ENCODE assay signal across 15 cellular contexts in the genomic region with DNA sequence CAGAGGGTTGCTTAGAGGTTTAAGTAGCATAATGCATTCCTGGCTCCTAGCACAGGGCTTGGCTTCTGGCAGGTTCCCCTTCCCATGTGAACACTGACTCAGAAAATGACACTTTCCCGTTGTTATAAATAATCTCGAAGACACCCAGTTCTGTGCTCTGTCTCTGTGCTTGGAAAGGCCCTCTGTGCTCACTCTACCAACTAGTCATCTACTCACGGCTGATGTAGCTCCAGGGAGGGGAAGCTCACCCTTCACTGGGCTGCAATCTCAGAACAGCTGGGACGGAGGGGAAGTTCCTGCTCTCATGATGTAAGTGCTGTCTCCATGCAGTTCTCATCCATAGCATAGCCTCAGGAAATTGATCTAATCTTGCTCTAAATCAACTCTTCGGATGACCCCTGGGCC.
DNase-seq lines count a peak whose midpoint lies in the region; ATAC-seq, FAIRE-seq and TF ChIP-seq lines count a peak whose summit lies in the region.
"Had no signal": no experiment of that assay in that cellular context is flagged by ENCODE, and none has a peak within 500 bp of the region (broad histone marks: within the 10 kb centered on the region; RNA-seq: fewer than 3 reads in every experiment).

No MANE protein-coding gene starts in this region.

- TF ChIP-seq EP300 in GM12878 (IDR thresholded peaks at IDR 0.05; ENCODE audit: borderline replicate concordance in 1 of 2, control insufficient read depth in 1 of 2, low read depth in 2 of 2, low read length in 2 of 2), result no peak

- WGBS in GM12878 (ENCODE audit: insufficient coverage, insufficient replicate concordance, low lambda C conversion rate, missing lambda C conversion rate), result 0% methylated on average over 5 of the region's 5 CpGs
- 60 to 70% methylated on average over 5 of the region's 5 CpGs for WGBS in testis, 2 donors

- CTCF ChIA-PET in GM12878 (lab: Yijun Ruan, JAX), result interaction anchor here (0.6 to 2.1 kb wide), 5 partner anchors 34 to 152 kb away, joined by 3 to 7 read pairs (median 3); no protein-coding TSS in a partner anchor

- TF ChIP-seq CTCF in GM12878 (IDR thresholded peaks at IDR 0.05 in 2 of 3, conservative IDR thresholded peaks at IDR 0.05 in 1 of 3; ENCODE audit: control insufficient read depth in 2 of 3, extremely low read depth in 1 of 3, insufficient read depth in 1 of 3, low read depth in 3 of 3, low read length in 3 of 3), result no peak
- TF ChIP-seq CTCF in left lung (IDR thresholded peaks at IDR 0.05), result no peak
- TF ChIP-seq CTCF in testis (IDR thresholded peaks at IDR 0.05), result no peak
- no peak for TF ChIP-seq CTCF in osteoblast (IDR thresholded peaks at IDR 0.05; ENCODE audit: extremely low read depth, low read depth, low read length)

- POLR2A ChIA-PET in GM12878 (lab: Charles Lee), result no interaction called here

- no peak for FAIRE-seq in GM12878 (lab: Jason Lieb, UNC)

- DNase-seq in GM12878 (ENCODE audit: low read depth, low spot score), result no peak
- no peak for DNase-seq in left lung
- peak; percentile 17 for DNase-seq in testis
- no peak for DNase-seq in osteoblast (ENCODE audit: insufficient read length, low spot score, missing footprints)
- no peak for DNase-seq in NCI-H1417 (lab: John Stamatoyannopoulos, UW)
- DNase-seq in DMS79 treated with DMSO at 0.1 percent for 48 hours (lab: John Stamatoyannopoulos, UW), result no peak
- no peak for DNase-seq in NCI-H774 (lab: John Stamatoyannopoulos, UW)
- DNase-seq: activated CD4-positive, alpha-beta T cell treated with anti-CD3 and anti-CD28 coated beads for 1 hour; activated T-cell treated with anti-CD3 and anti-CD28 coated beads, Interleukin-2, amount 50 U/mL, for 1 hour; CD4-positive, alpha-beta T cell; NCI-H1092; NCI-H446; PC-9; stimulated activated CD4-positive, alpha-beta T cell treated with anti-CD3 and anti-CD28 coated beads, Interleukin-4, amount 100 ng/mL, for 1 hour had no signal

- SMC1A ChIA-PET in GM12878 (lab: Charles Lee; ENCODE audit: uncharacterized antibody, unreplicated experiment), result interaction anchor here (0.7 to 2.0 kb wide), 7 partner anchors 10 to 151 kb away, joined by 3 to 8 read pairs (median 4); no protein-coding TSS in a partner anchor

- in situ Hi-C loops in GM12878 (cut with MboI), result loop anchor here (10.0 kb wide), 1 partner anchor 231 kb away; no protein-coding TSS in a partner anchor

- H3K79me2 ChIP-seq in GM12878 (ENCODE audit: control insufficient read depth, insufficient read depth, low read length) (no peaks in the 10 kb centered on the region), osteoblast (ENCODE audit: insufficient read depth, low read length) (no peaks in the 10 kb centered on the region)

- TF ChIP-seq POLR2A in GM12878 (IDR thresholded peaks at IDR 0.05; ENCODE audit: low read depth, low read length) (no peak), testis (IDR thresholded peaks at IDR 0.05) (no peak)

- intact Hi-C loops in GM12878 (cut with micrococcal nuclease; ENCODE audit: unreplicated experiment) (no loop called here), left lung (cut with DNase I) (no loop called here), testis (cut with DNase I; ENCODE audit: low total_unique reads) (no loop called here)

- H3K9me3 ChIP-seq in GM12878 (replicated peaks; ENCODE audit: control insufficient read depth, insufficient read depth, low read length) (no peaks in the 10 kb centered on the region; the same call in 2 of the 3 replicates), left lung (peaks cover 0 to 10% of the 10 kb centered on the region in 2 donors), testis (no peaks in the 10 kb centered on the region), osteoblast (ENCODE audit: low read depth, low read length) (no peaks in the 10 kb centered on the region)

- H3K36me3 ChIP-seq in GM12878 (ENCODE audit: control insufficient read depth in 2 of 2, insufficient read depth in 2 of 2, low read length in 1 of 2), result no peaks in the 10 kb centered on the region
- H3K36me3 ChIP-seq in left lung, result no peaks in the 10 kb centered on the region
- no peaks in the 10 kb centered on the region for H3K36me3 ChIP-seq in testis (ENCODE audit: low read depth, missing control alignments)
- no peaks in the 10 kb centered on the region for H3K36me3 ChIP-seq in osteoblast (ENCODE audit: insufficient read depth, low read length)

- no peaks in the 10 kb centered on the region for H3K4me1 ChIP-seq in GM12878 (ENCODE audit: control insufficient read depth, insufficient read depth, low read length)
- H3K4me1 ChIP-seq in left lung, result no peaks in the 10 kb centered on the region
- no peaks in the 10 kb centered on the region for H3K4me1 ChIP-seq in testis
- no peaks in the 10 kb centered on the region for H3K4me1 ChIP-seq in osteoblast (ENCODE audit: insufficient read depth, low read length)

- no peak for TF ChIP-seq RAD21 in GM12878 (IDR thresholded peaks at IDR 0.05; ENCODE audit: insufficient read depth, low read depth, low read length)

- RAD21 ChIA-PET in GM12878 (lab: Charles Lee; ENCODE audit: unreplicated experiment), result interaction anchor here (1.1 kb wide), 1 partner anchor 65 kb away, joined by 3 read pairs; no protein-coding TSS in a partner anchor

- no peak overlapping the region for H3K4me3 ChIP-seq in GM12878
- H3K4me3 ChIP-seq in left lung, result no peak overlapping the region
- no peak overlapping the region for H3K4me3 ChIP-seq in testis
- H3K4me3 ChIP-seq in osteoblast (ENCODE audit: insufficient read depth, low read length), result no peak overlapping the region
- H3K4me3 ChIP-seq: PC-9 had no signal

- ATAC-seq in GM18868 (IDR thresholded peaks at IDR 0.05; ENCODE audit: unreplicated experiment) (peak; percentile 88), GM12878 (peak; percentile 74), left lung (peak; percentile 70)

- BruUV-seq in GM12878 (replicated peaks; lab: Mats Ljungman, UMichigan), result no TSS peak

- H3K4me2 ChIP-seq in GM12878 (ENCODE audit: control insufficient read depth, insufficient read depth), result no peak overlapping the region
- H3K4me2 ChIP-seq in osteoblast (ENCODE audit: insufficient read depth, low read length), result no peak overlapping the region
- H3K4me2 ChIP-seq: PC-9 had no signal

- no peak overlapping the region for H3K27ac ChIP-seq in GM12878 (ENCODE audit: control insufficient read depth, insufficient read depth)
- H3K27ac ChIP-seq in left lung, result no peak overlapping the region
- H3K27ac ChIP-seq in testis, result no peak overlapping the region
- no peak overlapping the region for H3K27ac ChIP-seq in osteoblast (ENCODE audit: low read depth, low read length)
- H3K27ac ChIP-seq: PC-9 had no signal

- H3K27me3 ChIP-seq in GM12878 (replicated peaks in 1 of 2; ENCODE audit: control insufficient read depth in 2 of 2, insufficient read depth in 2 of 2, low read length in 1 of 2), result no peaks in the 10 kb centered on the region; a peak in 1 of 4 replicates
- no peaks in the 10 kb centered on the region for H3K27me3 ChIP-seq in left lung
- H3K27me3 ChIP-seq in testis, result no peaks in the 10 kb centered on the region
- no peaks in the 10 kb centered on the region for H3K27me3 ChIP-seq in osteoblast (ENCODE audit: insufficient read depth, low read length)

- no peak overlapping the region for H3K9ac ChIP-seq in GM12878 (ENCODE audit: control insufficient read depth, insufficient read depth, low read length)

- H4K20me1 ChIP-seq in GM12878 (ENCODE audit: control insufficient read depth, insufficient read depth) (no peaks in the 10 kb centered on the region), osteoblast (ENCODE audit: insufficient read depth, low read length) (no peaks in the 10 kb centered on the region)

- no peak overlapping the region for H2AFZ ChIP-seq in GM12878 (ENCODE audit: control insufficient read depth, low read depth, low read length)
- no peak overlapping the region for H2AFZ ChIP-seq in osteoblast (ENCODE audit: low read length)
- H2AFZ ChIP-seq: PC-9 had no signal

TF ChIP-seq in GM12878, 131 proteins besides CTCF, POLR2A, EP300 and RAD21 (continues in another document):
- TF ChIP-seq, protein P1, sequence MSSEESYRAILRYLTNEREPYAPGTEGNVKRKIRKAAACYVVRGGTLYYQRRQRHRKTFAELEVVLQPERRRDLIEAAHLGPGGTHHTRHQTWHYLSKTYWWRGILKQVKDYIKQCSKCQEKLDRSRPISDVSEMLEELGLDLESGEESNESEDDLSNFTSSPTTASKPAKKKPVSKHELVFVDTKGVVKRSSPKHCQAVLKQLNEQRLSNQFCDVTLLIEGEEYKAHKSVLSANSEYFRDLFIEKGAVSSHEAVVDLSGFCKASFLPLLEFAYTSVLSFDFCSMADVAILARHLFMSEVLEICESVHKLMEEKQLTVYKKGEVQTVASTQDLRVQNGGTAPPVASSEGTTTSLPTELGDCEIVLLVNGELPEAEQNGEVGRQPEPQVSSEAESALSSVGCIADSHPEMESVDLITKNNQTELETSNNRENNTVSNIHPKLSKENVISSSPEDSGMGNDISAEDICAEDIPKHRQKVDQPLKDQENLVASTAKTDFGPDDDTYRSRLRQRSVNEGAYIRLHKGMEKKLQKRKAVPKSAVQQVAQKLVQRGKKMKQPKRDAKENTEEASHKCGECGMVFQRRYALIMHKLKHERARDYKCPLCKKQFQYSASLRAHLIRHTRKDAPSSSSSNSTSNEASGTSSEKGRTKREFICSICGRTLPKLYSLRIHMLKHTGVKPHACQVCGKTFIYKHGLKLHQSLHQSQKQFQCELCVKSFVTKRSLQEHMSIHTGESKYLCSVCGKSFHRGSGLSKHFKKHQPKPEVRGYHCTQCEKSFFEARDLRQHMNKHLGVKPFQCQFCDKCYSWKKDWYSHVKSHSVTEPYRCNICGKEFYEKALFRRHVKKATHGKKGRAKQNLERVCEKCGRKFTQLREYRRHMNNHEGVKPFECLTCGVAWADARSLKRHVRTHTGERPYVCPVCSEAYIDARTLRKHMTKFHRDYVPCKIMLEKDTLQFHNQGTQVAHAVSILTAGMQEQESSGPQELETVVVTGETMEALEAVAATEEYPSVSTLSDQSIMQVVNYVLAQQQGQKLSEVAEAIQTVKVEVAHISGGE (CRISPR knock-in tag; IDR thresholded peaks at IDR 0.05), result no peak
- TF ChIP-seq ZZZ3 (IDR thresholded peaks at IDR 0.05; ENCODE audit: control insufficient read depth, insufficient read length, low read depth), result no peak
- TF ChIP-seq MTA2 (IDR thresholded peaks at IDR 0.05; ENCODE audit: low read depth), result no peak
- TF ChIP-seq ZSCAN29 (IDR thresholded peaks at IDR 0.05), result no peak
- TF ChIP-seq POLR2AphosphoS5 (IDR thresholded peaks at IDR 0.05; ENCODE audit: low read length), result no peak
